In the genomic region with DNA sequence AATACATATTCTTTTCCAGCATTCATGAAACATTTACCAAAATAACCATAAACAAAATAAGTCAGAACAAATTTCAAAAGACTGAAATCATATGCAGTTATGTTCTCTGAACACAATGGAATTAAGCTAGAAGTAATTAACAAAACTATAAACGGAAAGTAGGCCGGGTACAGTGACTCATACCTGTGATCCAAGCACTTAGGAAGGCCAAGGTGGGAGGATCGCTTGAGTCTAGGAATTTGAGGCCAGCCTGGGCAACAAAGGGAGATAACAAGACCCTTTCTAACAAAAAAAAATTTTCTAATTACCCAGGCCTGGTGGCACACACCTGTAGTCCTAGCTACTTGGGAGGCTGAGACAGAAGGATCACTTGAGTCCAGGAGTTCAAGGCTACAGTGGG, we compare ENCODE assay signal across 26 cellular contexts. TPM values are rescaled to one million over a fixed set of nuclear protein-coding genes. Genes with fewer than 3 reads are reported as not detected.
DNase-seq lines count a peak whose midpoint lies in the region; ATAC-seq and TF ChIP-seq lines count a peak whose summit lies in the region.
"Had no signal": no experiment of that assay in that cellular context is flagged by ENCODE, and none has a peak within 500 bp of the region (broad histone marks: within the 10 kb centered on the region; RNA-seq: fewer than 3 reads in every experiment).

No MANE protein-coding gene starts in this region.

- ATAC-seq in mucosa of descending colon (peak; percentile 70), omental fat pad (ENCODE audit: low FRiP score) (no peak)
- ATAC-seq in activated T-cell treated with anti-CD3 and anti-CD28 coated beads, Interleukin-2, amount 50 U/mL, for 72 hours (replicated peaks in 1 of 2): no peak
- ATAC-seq: CD8-positive, alpha-beta T cell; left cardiac atrium; upper lobe of right lung had no signal

- peaks cover 0 to 3% of the 10 kb centered on the region in 2 donors for H3K36me3 Mint-ChIP-seq in activated T-cell treated with anti-CD3 and anti-CD28 coated beads, Interleukin-2, amount 50 U/mL, for 72 hours (ENCODE audit: insufficient read depth in 2 of 2)
- H3K36me3 Mint-ChIP-seq: activated CD4-positive, alpha-beta memory T cell treated with anti-CD3 and anti-CD28 coated beads for 36 hours had no signal

- peaks cover 36% of the 10 kb centered on the region for H3K4me1 Mint-ChIP-seq in activated T-cell treated with anti-CD3 and anti-CD28 coated beads, Interleukin-2, amount 50 U/mL, for 72 hours (ENCODE audit: low read depth)

- H3K36me3 ChIP-seq in mucosa of descending colon (ENCODE audit: low read depth): no peaks in the 10 kb centered on the region
- H3K36me3 ChIP-seq: neutrophil, prostate gland, upper lobe of right lung had no signal

- H3K4me3 ChIP-seq in choroid plexus epithelial cell (ENCODE audit: low read depth, low read length) (no peak overlapping the region), mucosa of descending colon (no peak overlapping the region)
- H3K4me3 ChIP-seq: MG63, prostate gland, upper lobe of right lung had no signal

- no peaks in the 10 kb centered on the region for H3K9me3 ChIP-seq in mucosa of descending colon
- H3K9me3 ChIP-seq: MG63, neutrophil, prostate gland, upper lobe of right lung had no signal

- no peak for TF ChIP-seq CTCF in choroid plexus epithelial cell (conservative IDR thresholded peaks at IDR 0.05; ENCODE audit: low read depth, low read length)
- TF ChIP-seq CTCF in mucosa of descending colon (IDR thresholded peaks at IDR 0.05): no peak
- TF ChIP-seq CTCF in omental fat pad (IDR thresholded peaks at IDR 0.05): no peak

- H3K4me1 ChIP-seq in mucosa of descending colon (ENCODE audit: low read depth): peaks cover 9% of the 10 kb centered on the region
- H3K4me1 ChIP-seq: prostate gland had no signal

- DNase-seq in EL: peak; percentile 38
- peak; percentile 68 for DNase-seq in M059J (ENCODE audit: low read depth)
- peak; percentile 8 for DNase-seq in choroid plexus epithelial cell (ENCODE audit: low read depth)
- no peak for DNase-seq in mucosa of descending colon
- DNase-seq in HK-2 (ENCODE audit: unreplicated experiment): no peak
- DNase-seq in activated T-cell treated with anti-CD3 and anti-CD28 coated beads, Interleukin-2, amount 50 U/mL, for 72 hours: no peak
- no peak for DNase-seq in omental fat pad (ENCODE audit: low spot score)
- DNase-seq in AG20443 (ENCODE audit: low spot score): no peak
- DNase-seq: activated CD4-positive, alpha-beta memory T cell treated with anti-CD3 and anti-CD28 coated beads for 36 hours; activated CD8-positive, alpha-beta memory T cell treated with anti-CD3 and anti-CD28 coated beads, Interleukin-2, amount 50 U/mL, for 48 hours; activated gamma-delta T cell treated with Interleukin-2 at 50 U/mL for 16 hours; AML-193; CD8-positive, alpha-beta T cell; HCEC 1CT; head of caudate nucleus; left cardiac atrium; MG63; NCI-H1417 treated with DMSO at 0.1 percent for 48 hours; NCI-H2107; NCI-H510A treated with DMSO at 0.1 percent for 48 hours; NK-92 treated with Interleukin-12 subunit alpha and Interleukin-12 subunit beta, amount 100 ng/mL, for 24 hours; substantia nigra; upper lobe of right lung had no signal

- no peaks in the 10 kb centered on the region for H3K9me3 Mint-ChIP-seq in activated T-cell treated with anti-CD3 and anti-CD28 coated beads, Interleukin-2, amount 50 U/mL, for 72 hours
- H3K9me3 Mint-ChIP-seq: activated CD4-positive, alpha-beta memory T cell treated with anti-CD3 and anti-CD28 coated beads for 36 hours; CD8-positive, alpha-beta T cell; IgD-negative memory B cell had no signal

- H3K27ac Mint-ChIP-seq in activated T-cell treated with anti-CD3 and anti-CD28 coated beads, Interleukin-2, amount 50 U/mL, for 72 hours: no peak overlapping the region
- H3K27ac Mint-ChIP-seq: activated CD4-positive, alpha-beta memory T cell treated with anti-CD3 and anti-CD28 coated beads for 36 hours; CD8-positive, alpha-beta T cell; IgD-negative memory B cell had no signal

- H3K27me3 Mint-ChIP-seq in activated T-cell treated with anti-CD3 and anti-CD28 coated beads, Interleukin-2, amount 50 U/mL, for 72 hours (ENCODE audit: low read depth): no peaks in the 10 kb centered on the region
- H3K27me3 Mint-ChIP-seq: activated CD4-positive, alpha-beta memory T cell treated with anti-CD3 and anti-CD28 coated beads for 36 hours; IgD-negative memory B cell had no signal

- intact Hi-C loops in mucosa of descending colon (cut with DNase I, micrococcal nuclease): no loop called here

- H3K4me3 Mint-ChIP-seq in activated T-cell treated with anti-CD3 and anti-CD28 coated beads, Interleukin-2, amount 50 U/mL, for 72 hours: no peak overlapping the region
- H3K4me3 Mint-ChIP-seq: activated CD4-positive, alpha-beta memory T cell treated with anti-CD3 and anti-CD28 coated beads for 36 hours; CD8-positive, alpha-beta T cell had no signal

RNA-seq across cellular contexts. Expression of a gene that starts 14.9 kb away (rescaled TPM):
- total RNA-seq in M059J (2014; rRNA removed; shearing (Covaris generic)): 2.9 and 3.8 TPM in 2 replicates
- 10 to 100 TPM; 25.8 to 38.5 (median 27.9) TPM for total RNA-seq in mucosa of descending colon
- 10 to 100 TPM; 26.1 to 26.6 TPM for total RNA-seq in activated T-cell treated with anti-CD3 and anti-CD28 coated beads, Interleukin-2, amount 50 U/mL, for 72 hours
- total RNA-seq in omental fat pad: 10 to 100 TPM; 17.1 to 45.4 (median 22.9) TPM

RNA-seq across cellular contexts. Expression of a gene that starts 28.2 kb away (rescaled TPM):
- 8.8 and 18.8 TPM in 2 replicates for total RNA-seq in M059J (2014; rRNA removed; shearing (Covaris generic))
- 10 to 100 TPM; 12.9 to 23.9 (median 13.1) TPM for total RNA-seq in mucosa of descending colon
- 10 to 100 TPM; 14.3 to 16.4 TPM for total RNA-seq in activated T-cell treated with anti-CD3 and anti-CD28 coated beads, Interleukin-2, amount 50 U/mL, for 72 hours
- total RNA-seq in omental fat pad: 10 to 100 TPM in 3 of 4 donors, 1 to 10 TPM in 1; 8.4 to 16.1 (median 13.5) TPM

Comparison
In these comparisons a context has a peak if more than half of its experiments do, and no peak if none do; other contexts are left out.
1. DNase-seq: peak in EL (single experiment), M059J (single experiment) and choroid plexus epithelial cell (single experiment); none in mucosa of descending colon (0 of 3), HK-2 (single experiment), activated T-cell treated with anti-CD3 and anti-CD28 coated beads, Interleukin-2, amount 50 U/mL, for 72 hours (0 of 2), omental fat pad (single experiment) and AG20443 (single experiment).